In the genomic region with DNA sequence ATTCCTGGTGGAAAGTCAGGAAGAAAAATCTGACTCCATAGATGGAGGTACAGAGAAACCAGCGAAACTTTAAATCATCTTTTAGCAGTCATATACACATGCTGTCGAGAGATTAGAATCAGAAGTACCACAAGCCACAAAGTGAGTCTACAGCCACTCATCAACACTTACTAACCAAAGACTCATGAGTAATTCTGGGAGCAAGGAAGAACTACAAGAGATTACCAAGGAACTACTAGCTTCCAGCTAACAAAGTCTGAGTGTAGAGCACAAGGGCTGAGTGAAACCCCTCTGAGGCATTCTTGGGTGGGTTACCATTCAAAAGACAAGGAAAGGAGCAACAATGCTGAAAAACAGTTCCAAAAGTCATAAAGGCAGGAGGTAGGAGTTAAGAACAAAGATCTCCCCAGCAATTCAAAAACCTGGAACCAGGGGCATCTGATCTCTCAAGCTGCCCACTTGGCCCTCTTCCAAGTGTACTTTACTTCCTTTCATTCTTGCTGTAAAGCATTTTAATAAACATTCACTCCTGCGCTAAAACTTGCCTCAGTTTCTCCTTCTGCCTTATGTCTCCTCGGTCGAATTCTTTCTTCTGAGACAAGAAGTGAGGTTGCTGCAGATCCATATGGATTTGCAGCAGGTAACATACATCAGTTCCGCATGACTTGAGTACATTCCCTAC, we compare ENCODE assay signal across 1 cellular context.
TF ChIP-seq lines count a peak whose summit lies in the region.

No MANE protein-coding gene starts in this region.

TF ChIP-seq in HepG2, 621 proteins besides CTCF, POLR2A, EP300 and RAD21 (continued from another document):
- TF ChIP-seq SOX13 (IDR thresholded peaks at IDR 0.05) (no peak), SOX13 (CRISPR knock-in tag; conservative IDR thresholded peaks at IDR 0.05 in 1 of 2, IDR thresholded peaks at IDR 0.05 in 1 of 2) (no peak), ZNF292 (CRISPR knock-in tag; IDR thresholded peaks at IDR 0.05; ENCODE audit: borderline replicate concordance, low read depth) (no peak)
